ENCODE assay signal across 17 cellular contexts in genomic region chr5:148281336-148281735, GRCh38. TPM values are rescaled to one million over a fixed set of nuclear protein-coding genes. Genes with fewer than 3 reads are reported as not detected.
"Had no signal": no experiment of that assay in that cellular context is flagged by ENCODE, and none has a peak within 500 bp of the region (broad histone marks: within the 10 kb centered on the region; RNA-seq: fewer than 3 reads in every experiment).

No MANE protein-coding gene starts in this region.

RNA-seq across cellular contexts. Expression of gene SPINK13, which starts 12.7 kb away (rescaled TPM):
- total RNA-seq: activated B cell treated with CpG ODN at 0.5 μM for 24 hours; activated CD4-positive, alpha-beta memory T cell treated with anti-CD3 and anti-CD28 coated beads for 36 hours; activated naive CD4-positive, alpha-beta T cell treated with anti-CD3 and anti-CD28 coated beads for 36 hours; activated naive CD4-positive, alpha-beta T cell treated with anti-CD3 and anti-CD28 coated beads, Interleukin-2, amount 50 U/mL, for 72 hours; activated T-cell treated with anti-CD3 and anti-CD28 coated beads, Interleukin-2, amount 50 U/mL, for 4 hours; activated T-helper 1 cell treated with anti-CD3 and anti-CD28 coated beads, Interleukin-12 subunit alpha, Interleukin-12 subunit beta, Interleukin-2, Interleukin-4 antibody, amounts not matched to agents 30 ng/mL and 10 ng/mL and 1 ng/mL, durations not matched to agents 14 hours and 24 hours and 36 hours; astrocyte; cardiac septum; OCI-LY7; PC-9; Right ventricle myocardium inferior; T-cell; T-helper 17 cell had no signal

RNA-seq across cellular contexts. Expression of gene SPINK7, which starts 30.9 kb away (rescaled TPM):
- total RNA-seq: activated B cell treated with CpG ODN at 0.5 μM for 24 hours; activated CD4-positive, alpha-beta memory T cell treated with anti-CD3 and anti-CD28 coated beads for 36 hours; activated naive CD4-positive, alpha-beta T cell treated with anti-CD3 and anti-CD28 coated beads for 36 hours; activated naive CD4-positive, alpha-beta T cell treated with anti-CD3 and anti-CD28 coated beads, Interleukin-2, amount 50 U/mL, for 72 hours; activated T-cell treated with anti-CD3 and anti-CD28 coated beads, Interleukin-2, amount 50 U/mL, for 4 hours; activated T-helper 1 cell treated with anti-CD3 and anti-CD28 coated beads, Interleukin-12 subunit alpha, Interleukin-12 subunit beta, Interleukin-2, Interleukin-4 antibody, amounts not matched to agents 30 ng/mL and 10 ng/mL and 1 ng/mL, durations not matched to agents 14 hours and 24 hours and 36 hours; adrenal gland; astrocyte; body of pancreas; breast epithelium; cardiac septum; OCI-LY7; PC-9; Right ventricle myocardium inferior; SK-MEL-5; T-cell; T-helper 17 cell had no signal
- polyA plus RNA-seq: adrenal gland had no signal

RNA-seq across cellular contexts. Expression of gene MARCOL, which starts 43.0 kb away (rescaled TPM):
- total RNA-seq: activated B cell treated with CpG ODN at 0.5 μM for 24 hours; activated CD4-positive, alpha-beta memory T cell treated with anti-CD3 and anti-CD28 coated beads for 36 hours; activated naive CD4-positive, alpha-beta T cell treated with anti-CD3 and anti-CD28 coated beads for 36 hours; activated naive CD4-positive, alpha-beta T cell treated with anti-CD3 and anti-CD28 coated beads, Interleukin-2, amount 50 U/mL, for 72 hours; activated T-cell treated with anti-CD3 and anti-CD28 coated beads, Interleukin-2, amount 50 U/mL, for 4 hours; activated T-helper 1 cell treated with anti-CD3 and anti-CD28 coated beads, Interleukin-12 subunit alpha, Interleukin-12 subunit beta, Interleukin-2, Interleukin-4 antibody, amounts not matched to agents 30 ng/mL and 10 ng/mL and 1 ng/mL, durations not matched to agents 14 hours and 24 hours and 36 hours; adrenal gland; astrocyte; body of pancreas; breast epithelium; cardiac septum; OCI-LY7; PC-9; Right ventricle myocardium inferior; T-cell; T-helper 17 cell had no signal
- polyA plus RNA-seq: adrenal gland had no signal

RNA-seq across cellular contexts. Expression of gene SPINK9, which starts 54.0 kb away (rescaled TPM):
- total RNA-seq: activated B cell treated with CpG ODN at 0.5 μM for 24 hours; activated CD4-positive, alpha-beta memory T cell treated with anti-CD3 and anti-CD28 coated beads for 36 hours; activated naive CD4-positive, alpha-beta T cell treated with anti-CD3 and anti-CD28 coated beads for 36 hours; activated naive CD4-positive, alpha-beta T cell treated with anti-CD3 and anti-CD28 coated beads, Interleukin-2, amount 50 U/mL, for 72 hours; activated T-cell treated with anti-CD3 and anti-CD28 coated beads, Interleukin-2, amount 50 U/mL, for 4 hours; activated T-helper 1 cell treated with anti-CD3 and anti-CD28 coated beads, Interleukin-12 subunit alpha, Interleukin-12 subunit beta, Interleukin-2, Interleukin-4 antibody, amounts not matched to agents 30 ng/mL and 10 ng/mL and 1 ng/mL, durations not matched to agents 14 hours and 24 hours and 36 hours; astrocyte; body of pancreas; breast epithelium; cardiac septum; OCI-LY7; PC-9; Right ventricle myocardium inferior; SK-MEL-5; T-cell; T-helper 17 cell had no signal
